8 cellular contexts compared by ENCODE assay signal in the genomic region with DNA sequence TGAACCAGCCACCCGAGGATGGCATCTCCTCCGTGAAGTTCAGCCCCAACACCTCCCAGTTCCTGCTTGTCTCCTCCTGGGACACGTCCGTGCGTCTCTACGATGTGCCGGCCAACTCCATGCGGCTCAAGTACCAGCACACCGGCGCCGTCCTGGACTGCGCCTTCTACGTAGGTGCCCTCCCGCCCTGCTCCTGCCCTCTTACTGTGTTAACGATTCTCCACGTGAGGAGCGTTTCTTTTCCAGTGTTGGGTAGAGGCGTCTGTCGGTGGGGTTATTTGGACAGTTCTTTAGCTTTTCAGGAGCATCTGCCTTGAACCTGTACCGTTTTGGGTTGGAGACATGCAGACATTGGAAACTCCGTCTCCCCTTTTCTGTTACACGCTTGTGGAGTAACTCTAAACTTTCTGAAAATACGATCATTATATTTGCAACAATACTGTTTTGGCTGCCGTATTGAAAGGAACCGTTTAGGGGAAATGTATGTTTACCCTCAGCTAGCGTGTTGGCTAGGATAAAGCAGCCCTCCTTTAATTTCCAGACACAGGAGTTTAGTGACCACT. TPM values are rescaled to one million over a fixed set of nuclear protein-coding genes. Genes with fewer than 3 reads are reported as not detected.
DNase-seq lines count a peak whose midpoint lies in the region; ATAC-seq and TF ChIP-seq lines count a peak whose summit lies in the region.

No MANE protein-coding gene starts in this region.

- CTCF ChIA-PET in activated CD8-positive, alpha-beta T cell treated with anti-CD3 and anti-CD28 coated beads for 36 hours (lab: Charles Lee) = no interaction called here

- DNase-seq in activated CD8-positive, alpha-beta T cell treated with anti-CD3 and anti-CD28 coated beads for 36 hours = no peak
- DNase-seq in left ventricle myocardium inferior = no peak
- DNase-seq in activated CD4-positive, CD25-positive, alpha-beta regulatory T cell treated with anti-CD3 and anti-CD28 coated beads, Interleukin-2, amount 50 U/mL, for 72 hours = no peak

- H3K9ac ChIP-seq in skeletal muscle satellite cell (ENCODE audit: low read depth, low read length) = peak overlapping the region; percentile 96

- TF ChIP-seq CTCF in C4-2B (conservative IDR thresholded peaks at IDR 0.05) = no peak
- TF ChIP-seq CTCF in activated CD8-positive, alpha-beta T cell treated with anti-CD3 and anti-CD28 coated beads for 36 hours (IDR thresholded peaks at IDR 0.05) = no peak
- TF ChIP-seq CTCF in left ventricle myocardium inferior (IDR thresholded peaks at IDR 0.05; ENCODE audit: borderline replicate concordance) = no peak

- peaks cover 13% of the 10 kb centered on the region for H3K27me3 Mint-ChIP-seq in activated CD8-positive, alpha-beta T cell treated with anti-CD3 and anti-CD28 coated beads for 36 hours

- peak overlapping the region; percentile 98 for H3K27ac ChIP-seq in C4-2B
- H3K27ac ChIP-seq in left ventricle myocardium inferior (replicated peaks) = peak overlapping the region; percentile 94

- peaks cover 51% of the 10 kb centered on the region for H3K36me3 Mint-ChIP-seq in activated CD8-positive, alpha-beta T cell treated with anti-CD3 and anti-CD28 coated beads for 36 hours (ENCODE audit: low read depth)

- POLR2A ChIA-PET in activated CD8-positive, alpha-beta T cell treated with anti-CD3 and anti-CD28 coated beads for 36 hours (lab: Charles Lee) = interaction anchor here (1.4 to 1.7 kb wide), 2 partner anchors 12 to 13 kb away, joined by 3 to 8 read pairs; no protein-coding TSS in a partner anchor

- H3K27me3 ChIP-seq in left ventricle myocardium inferior (ENCODE audit: low read depth) (peaks cover 36% of the 10 kb centered on the region), skeletal muscle satellite cell (ENCODE audit: control insufficient read depth, insufficient read depth, low read length) (peaks cover 29% of the 10 kb centered on the region)

- H3K36me3 ChIP-seq in left ventricle myocardium inferior = peaks cover 36% of the 10 kb centered on the region
- peaks cover 34% of the 10 kb centered on the region for H3K36me3 ChIP-seq in skeletal muscle satellite cell (ENCODE audit: insufficient read depth, low read length)

- H3K9me3 ChIP-seq in left ventricle myocardium inferior (replicated peaks) (no peaks in the 10 kb centered on the region), skeletal muscle satellite cell (replicated peaks; ENCODE audit: low read length) (no peaks in the 10 kb centered on the region)

- intact Hi-C loops in activated CD8-positive, alpha-beta T cell treated with anti-CD3 and anti-CD28 coated beads for 36 hours (cut with micrococcal nuclease) = loop anchor here (10.0 kb wide), 1 partner anchor 780 kb away; a partner anchor contains a TSS
- intact Hi-C loops in left ventricle myocardium inferior (cut with micrococcal nuclease) = no loop called here

- peak overlapping the region; percentile 100 for H3K27ac Mint-ChIP-seq in activated CD8-positive, alpha-beta T cell treated with anti-CD3 and anti-CD28 coated beads for 36 hours

- peaks cover 1% of the 10 kb centered on the region for H3K9me3 Mint-ChIP-seq in activated CD8-positive, alpha-beta T cell treated with anti-CD3 and anti-CD28 coated beads for 36 hours

- H3K4me1 ChIP-seq in left ventricle myocardium inferior (peaks cover 49% of the 10 kb centered on the region), skeletal muscle satellite cell (ENCODE audit: control insufficient read depth, insufficient read depth, low read length) (peaks cover 40% of the 10 kb centered on the region)

- peak overlapping the region; percentile 98 for H3K4me3 ChIP-seq in left ventricle myocardium inferior
- peak overlapping the region; percentile 85 for H3K4me3 ChIP-seq in skeletal muscle satellite cell (ENCODE audit: low read length)

- peak overlapping the region; percentile 93 for H3K4me3 Mint-ChIP-seq in activated CD8-positive, alpha-beta T cell treated with anti-CD3 and anti-CD28 coated beads for 36 hours

- ATAC-seq in GM19372 (IDR thresholded peaks at IDR 0.05; ENCODE audit: low read depth, unreplicated experiment) (peak; percentile 8), HG03432 (IDR thresholded peaks at IDR 0.05; ENCODE audit: unreplicated experiment) (peak; percentile 21), HG03469 (IDR thresholded peaks at IDR 0.05; ENCODE audit: unreplicated experiment) (no peak)
- ATAC-seq in activated CD8-positive, alpha-beta T cell treated with anti-CD3 and anti-CD28 coated beads for 36 hours = peak; percentile 1

- H3K4me2 ChIP-seq in skeletal muscle satellite cell (ENCODE audit: low read length) = peak overlapping the region; percentile 86

- peaks cover 68% of the 10 kb centered on the region for H3K4me1 Mint-ChIP-seq in activated CD8-positive, alpha-beta T cell treated with anti-CD3 and anti-CD28 coated beads for 36 hours (ENCODE audit: low read depth)

RNA-seq across cellular contexts. Expression of a gene that starts 0.8 kb away (rescaled TPM):
- 100 to 1,000 TPM; 256 to 273 TPM for total RNA-seq in activated CD8-positive, alpha-beta T cell treated with anti-CD3 and anti-CD28 coated beads for 36 hours
- 33.5 TPM for total RNA-seq in left ventricle myocardium inferior
- 162 and 206 TPM in 2 replicates for total RNA-seq in skeletal muscle satellite cell (2012; rRNA removed)

RNA-seq across cellular contexts. Expression of a gene that starts 7.1 kb away (rescaled TPM):
- under 1 TPM; 0.43 to 0.90 TPM for total RNA-seq in activated CD8-positive, alpha-beta T cell treated with anti-CD3 and anti-CD28 coated beads for 36 hours
- total RNA-seq in left ventricle myocardium inferior = not detected
- total RNA-seq in skeletal muscle satellite cell (2012; rRNA removed) = not detected in 2 replicates

RNA-seq across cellular contexts. Expression of a gene that starts 19.3 kb away (rescaled TPM):
- under 1 TPM; 0.45 to 0.69 TPM for total RNA-seq in activated CD8-positive, alpha-beta T cell treated with anti-CD3 and anti-CD28 coated beads for 36 hours
- total RNA-seq in left ventricle myocardium inferior = not detected
- 0.76 TPM in 1 of 2 replicates, not detected in the other for total RNA-seq in skeletal muscle satellite cell (2012; rRNA removed)
